ENCODE assay signal across 8 cellular contexts in the genomic region with DNA sequence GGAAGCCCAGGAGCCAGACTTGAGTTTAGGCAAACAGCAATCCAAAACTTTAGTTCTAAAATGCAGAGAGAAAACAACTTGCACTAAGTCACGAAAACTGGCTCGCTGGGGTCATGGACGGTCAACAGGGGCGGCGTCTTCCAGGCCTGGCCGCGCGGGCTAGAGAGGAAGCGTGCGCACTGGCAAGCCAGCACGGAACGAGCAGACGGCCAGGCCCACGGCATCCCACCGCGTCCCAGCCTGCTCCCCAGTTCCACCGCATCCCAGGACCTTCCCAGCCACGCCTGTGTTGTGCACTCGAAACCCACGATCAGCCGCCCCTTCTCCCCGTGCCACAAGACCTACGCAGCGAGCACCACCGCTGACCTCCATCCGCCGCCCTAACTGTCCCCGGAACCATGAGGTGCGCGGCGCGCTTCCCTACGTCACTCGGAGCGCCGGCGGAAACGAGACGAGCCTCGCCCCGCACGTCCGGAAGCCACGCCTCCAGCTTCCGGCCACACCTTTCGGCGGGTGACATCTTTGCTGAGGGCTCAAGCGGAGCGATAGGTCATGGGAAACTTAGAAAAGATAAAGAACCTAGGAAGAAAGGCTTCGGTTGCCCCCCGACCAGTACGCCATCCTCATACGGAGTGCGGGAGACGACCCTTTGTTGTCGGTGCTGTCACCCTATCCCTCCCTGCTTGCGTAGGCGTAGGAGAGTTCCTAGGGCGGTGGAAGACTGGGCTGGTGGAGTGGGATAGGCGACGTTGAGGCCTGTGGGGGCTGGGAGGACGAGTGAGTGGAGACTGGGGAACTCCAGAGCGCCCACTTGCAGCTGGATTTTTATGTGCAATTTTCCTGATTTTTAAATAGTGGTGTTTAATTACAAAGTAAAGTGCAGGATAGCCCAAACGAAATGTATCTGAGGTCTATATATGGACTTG. TPM values are rescaled to one million over a fixed set of nuclear protein-coding genes. Genes with fewer than 3 reads are reported as not detected.
DNase-seq lines count a peak whose midpoint lies in the region; ATAC-seq and TF ChIP-seq lines count a peak whose summit lies in the region.

TSS of gene TBRG4 (minus strand) at position 400 of the 926 bp plus-strand sequence. CDS start 2,460 bp downstream, outside the sequence.

- H3K4me3 Mint-ChIP-seq in CD4-positive, CD25-positive, alpha-beta regulatory T cell, result peak within 1 kb of the TSS; percentile 91 to 96 (median 94)

- no peaks in the 10 kb centered on the region for H3K9me3 ChIP-seq in CD4-positive, CD25-positive, alpha-beta regulatory T cell (ENCODE audit: control insufficient read depth in 2 of 2, low read length in 2 of 2)
- no peaks in the 10 kb centered on the region for H3K9me3 ChIP-seq in left lung

- peaks cover 35% of the 10 kb centered on the region for H3K4me1 ChIP-seq in CD4-positive, CD25-positive, alpha-beta regulatory T cell (ENCODE audit: control insufficient read depth, insufficient read depth, low read length, poor library complexity, severe bottlenecking)
- H3K4me1 ChIP-seq in left lung, result peaks cover 21 to 50% of the 10 kb centered on the region in 2 donors

- peaks cover 26% of the 10 kb centered on the region for H3K27me3 Mint-ChIP-seq in CD4-positive, CD25-positive, alpha-beta regulatory T cell

- peaks cover 15% of the 10 kb centered on the region for H3K36me3 Mint-ChIP-seq in CD4-positive, CD25-positive, alpha-beta regulatory T cell

- no peak for TF ChIP-seq CTCF in left lung (IDR thresholded peaks at IDR 0.05)

- peak within 1 kb of the TSS; percentile 99 to 100 (median 99) for H3K27ac Mint-ChIP-seq in CD4-positive, CD25-positive, alpha-beta regulatory T cell

- H3K4me1 Mint-ChIP-seq in CD4-positive, CD25-positive, alpha-beta regulatory T cell, result peaks cover 20 to 53% (median 31%) of the 10 kb centered on the region in 4 donors

- peaks cover 29% of the 10 kb centered on the region for H3K36me3 ChIP-seq in CD4-positive, CD25-positive, alpha-beta regulatory T cell (ENCODE audit: control insufficient read depth, insufficient read depth, low read length)
- H3K36me3 ChIP-seq in left lung, result peaks cover 0 to 28% of the 10 kb centered on the region in 2 donors

- peak; percentile 92 to 96 for ATAC-seq in CD4-positive, CD25-positive, alpha-beta regulatory T cell (ENCODE audit: low read depth in 2 of 2)
- peak; percentile 92 for ATAC-seq in GM19395 (IDR thresholded peaks at IDR 0.05; ENCODE audit: unreplicated experiment)
- peak; percentile 94 for ATAC-seq in HG03565 (IDR thresholded peaks at IDR 0.05; ENCODE audit: unreplicated experiment)
- peak; percentile 97 for ATAC-seq in left lung

- peaks cover 0 to 1% (median 0%) of the 10 kb centered on the region in 7 donors for H3K9me3 Mint-ChIP-seq in CD4-positive, CD25-positive, alpha-beta regulatory T cell

- intact Hi-C loops in left lung (cut with DNase I), result no loop called here

- peak; percentile 91 to 97 (median 93) for DNase-seq in CD4-positive, CD25-positive, alpha-beta regulatory T cell
- DNase-seq in NCI-H748 treated with DMSO at 0.1 percent for 48 hours (lab: John Stamatoyannopoulos, UW), result peak; percentile 76
- peak; percentile 92 to 93 for DNase-seq in activated CD4-positive, alpha-beta T cell treated with anti-CD3 and anti-CD28 coated beads, Interleukin-2, amount 50 U/mL, for 4 hours
- DNase-seq in dermis blood vessel endothelial cell, result peak; percentile 96
- peak; percentile 94 to 98 for DNase-seq in left lung
- peak; percentile 91 to 94 for DNase-seq in stimulated activated CD4-positive, alpha-beta T cell treated with anti-CD3 and anti-CD28 coated beads, Interleukin-2, amount 100 ng/mL, for 48 hours

- H3K27me3 ChIP-seq in CD4-positive, CD25-positive, alpha-beta regulatory T cell (ENCODE audit: control insufficient read depth, insufficient read depth, low read length), result peaks cover 18% of the 10 kb centered on the region
- H3K27me3 ChIP-seq in left lung, result no peaks in the 10 kb centered on the region

- H3K27ac ChIP-seq in CD4-positive, CD25-positive, alpha-beta regulatory T cell (ENCODE audit: insufficient read depth, low read length, poor library complexity, severe bottlenecking), result peak within 1 kb of the TSS; percentile 96
- H3K27ac ChIP-seq in left lung, result peak within 1 kb of the TSS; percentile 97 to 98

- H3K4me3 ChIP-seq in CD4-positive, CD25-positive, alpha-beta regulatory T cell (ENCODE audit: low read depth, low read length), result peak within 1 kb of the TSS; percentile 83
- H3K4me3 ChIP-seq in left lung, result peak within 1 kb of the TSS; percentile 64 to 91

RNA-seq across cellular contexts. Expression of gene TBRG4, which starts in this region (rescaled TPM):
- 48.4 TPM for total RNA-seq in CD4-positive, CD25-positive, alpha-beta regulatory T cell
- 10 to 100 TPM; 42.6 to 54.3 (median 45.2) TPM for polyA plus RNA-seq in CD4-positive, CD25-positive, alpha-beta regulatory T cell
- total RNA-seq in dermis blood vessel endothelial cell (55.1 and 78.6 TPM in 2 replicates), left lung (10 to 100 TPM; 41.8 to 72.5 TPM)

Comparison
In these comparisons a context has a peak if more than half of its experiments do, and no peak if none do; other contexts are left out.
1. Peak in every context shown above with its lines: DNase-seq, ATAC-seq, H3K4me3 ChIP-seq and H3K27ac ChIP-seq.